ENCODE assay signal across 15 cellular contexts in the genomic region with DNA sequence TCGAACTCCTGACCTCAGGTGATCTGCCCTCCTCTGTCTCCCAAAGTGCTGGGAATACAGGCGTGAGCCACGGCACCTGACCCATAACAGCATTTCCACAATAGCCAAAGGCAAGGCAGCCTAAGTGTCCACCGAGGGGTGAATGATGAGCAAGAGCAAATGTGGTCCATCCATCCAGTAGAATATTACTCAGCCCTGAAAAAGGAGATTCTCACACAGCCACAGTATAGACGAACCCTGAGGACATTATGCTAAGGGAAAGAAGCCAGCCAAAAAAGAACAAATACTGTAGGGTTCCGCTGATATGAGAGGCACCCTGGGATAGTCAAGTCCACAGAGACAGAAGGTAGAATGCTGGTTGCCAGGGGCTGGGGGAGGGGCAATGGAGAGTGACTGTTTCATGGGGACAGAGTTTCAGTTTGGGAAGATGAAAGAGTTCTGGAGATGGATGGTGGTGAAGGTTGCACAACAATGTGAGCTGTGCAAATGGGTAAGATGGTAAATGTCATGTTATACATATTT. TPM values are rescaled to one million over a fixed set of nuclear protein-coding genes. Genes with fewer than 3 reads are reported as not detected.
DNase-seq lines count a peak whose midpoint lies in the region; ATAC-seq and TF ChIP-seq lines count a peak whose summit lies in the region.
"Had no signal": no experiment of that assay in that cellular context is flagged by ENCODE, and none has a peak within 500 bp of the region (broad histone marks: within the 10 kb centered on the region; RNA-seq: fewer than 3 reads in every experiment).

No MANE protein-coding gene starts in this region.

- peaks cover 4% of the 10 kb centered on the region; the same call in 1 of the 2 replicates for H3K9me3 Mint-ChIP-seq in WTC11
- no peaks in the 10 kb centered on the region for H3K9me3 Mint-ChIP-seq in endodermal cell
- H3K9me3 Mint-ChIP-seq in mesothelial cell of epicardium, result no peaks in the 10 kb centered on the region
- H3K9me3 Mint-ChIP-seq: CD8-positive, alpha-beta T cell had no signal

- no peak overlapping the region for H3K4me3 ChIP-seq in endodermal cell (ENCODE audit: low read length)
- H3K4me3 ChIP-seq in osteoblast (ENCODE audit: insufficient read depth, low read length), result no peak overlapping the region
- H3K4me3 ChIP-seq: A549 had no signal

- H3K27ac ChIP-seq in endodermal cell (ENCODE audit: low read depth, low read length) (no peak overlapping the region), osteoblast (ENCODE audit: low read depth, low read length) (no peak overlapping the region)
- H3K27ac ChIP-seq: A549, C4-2B had no signal

- POLR2A ChIA-PET in WTC11 (lab: Charles Lee), result no interaction called here

- H3K27me3 Mint-ChIP-seq in WTC11 (ENCODE audit: low read depth) (no peaks in the 10 kb centered on the region), endodermal cell (ENCODE audit: insufficient read depth) (no peaks in the 10 kb centered on the region), mesothelial cell of epicardium (ENCODE audit: low read depth) (peaks cover 45% of the 10 kb centered on the region)

- DNase-seq in WTC11 (ENCODE audit: low spot score), result no peak
- DNase-seq in endodermal cell, result no peak
- DNase-seq in osteoblast (ENCODE audit: insufficient read length, low spot score, missing footprints), result peak; percentile 42
- DNase-seq in NK-92 treated with Interleukin-12 subunit alpha and Interleukin-12 subunit beta, amount 100 ng/mL, for 24 hours (lab: John Stamatoyannopoulos, UW), result no peak
- DNase-seq in NCI-H146 (lab: John Stamatoyannopoulos, UW), result no peak
- no peak for DNase-seq in mesothelial cell of epicardium (ENCODE audit: low spot score in 2 of 2, unreplicated experiment in 2 of 2)
- DNase-seq: BE2C; CD8-positive, alpha-beta T cell; COR-L47; DND-41; GDM1; HCEC 1CT had no signal

- ATAC-seq in WTC11, result no peak
- ATAC-seq: A549; CD8-positive, alpha-beta T cell had no signal

- H3K9me3 ChIP-seq in endodermal cell (ENCODE audit: control insufficient read depth, low read length), result no peaks in the 10 kb centered on the region
- peaks cover 3% of the 10 kb centered on the region for H3K9me3 ChIP-seq in osteoblast (ENCODE audit: low read depth, low read length)
- H3K9me3 ChIP-seq: BE2C had no signal

- H3K27me3 ChIP-seq in endodermal cell (ENCODE audit: control insufficient read depth, insufficient read depth, low read length, poor library complexity, severe bottlenecking) (no peaks in the 10 kb centered on the region), osteoblast (ENCODE audit: insufficient read depth, low read length) (peaks cover 12% of the 10 kb centered on the region)
- H3K27me3 ChIP-seq: BE2C had no signal

- TF ChIP-seq CTCF in WTC11 (IDR thresholded peaks at IDR 0.05) (no peak), endodermal cell (conservative IDR thresholded peaks at IDR 0.05) (no peak), osteoblast (IDR thresholded peaks at IDR 0.05; ENCODE audit: extremely low read depth, low read depth, low read length) (no peak), mesothelial cell of epicardium (IDR thresholded peaks at IDR 0.05; ENCODE audit: unreplicated experiment) (no peak)

- CTCF ChIA-PET in WTC11 (lab: Charles Lee), result interaction anchor here (1.8 to 3.0 kb wide), 2 partner anchors 18 to 30 kb away, joined by 11 to 35 read pairs; no protein-coding TSS in a partner anchor

- peaks cover 6% of the 10 kb centered on the region for H3K4me1 ChIP-seq in endodermal cell (ENCODE audit: control insufficient read depth, insufficient read depth, low read length)
- peaks cover 5% of the 10 kb centered on the region for H3K4me1 ChIP-seq in osteoblast (ENCODE audit: insufficient read depth, low read length)
- H3K4me1 ChIP-seq: A549, BE2C had no signal

- H3K9ac ChIP-seq in endodermal cell (ENCODE audit: extremely low read depth, low read length, poor library complexity, severe bottlenecking), result no peak overlapping the region

- WGBS in endodermal cell (ENCODE audit: insufficient coverage in 1 of 2, insufficient read length in 1 of 2), 2 experiments, result 93 to 94% methylated on average over 3 to 6 of the region's 6 CpGs

- H3K4me3 Mint-ChIP-seq in WTC11 (no peak overlapping the region), endodermal cell (no peak overlapping the region), mesothelial cell of epicardium (no peak overlapping the region)
- H3K4me3 Mint-ChIP-seq: CD8-positive, alpha-beta T cell had no signal

- no peak overlapping the region for H2AFZ ChIP-seq in osteoblast (ENCODE audit: low read length)

- H3K36me3 ChIP-seq in endodermal cell (ENCODE audit: control insufficient read depth, insufficient read depth, low read length), result no peaks in the 10 kb centered on the region
- no peaks in the 10 kb centered on the region for H3K36me3 ChIP-seq in osteoblast (ENCODE audit: insufficient read depth, low read length)
- H3K36me3 ChIP-seq: BE2C had no signal

- H3K36me3 Mint-ChIP-seq in WTC11 (peaks cover 3% of the 10 kb centered on the region; the same call in 1 of the 2 replicates), endodermal cell (ENCODE audit: low read depth) (peaks cover 2% of the 10 kb centered on the region), mesothelial cell of epicardium (no peaks in the 10 kb centered on the region)
- H3K36me3 Mint-ChIP-seq: CD8-positive, alpha-beta T cell had no signal

- peak overlapping the region; percentile 95 for H3K27ac Mint-ChIP-seq in WTC11
- H3K27ac Mint-ChIP-seq in endodermal cell, result peak overlapping the region; percentile 92
- no peak overlapping the region for H3K27ac Mint-ChIP-seq in mesothelial cell of epicardium
- H3K27ac Mint-ChIP-seq: CD8-positive, alpha-beta T cell had no signal

- H3K4me2 ChIP-seq in osteoblast (ENCODE audit: insufficient read depth, low read length), result no peak overlapping the region
- H3K4me2 ChIP-seq: A549 had no signal

- H3K4me1 Mint-ChIP-seq in WTC11, result peaks cover 35% of the 10 kb centered on the region
- peaks cover 23% of the 10 kb centered on the region for H3K4me1 Mint-ChIP-seq in endodermal cell
- peaks cover 9% of the 10 kb centered on the region for H3K4me1 Mint-ChIP-seq in mesothelial cell of epicardium

- H4K20me1 ChIP-seq in osteoblast (ENCODE audit: insufficient read depth, low read length), result no peaks in the 10 kb centered on the region

- no peaks in the 10 kb centered on the region for H3K79me2 ChIP-seq in osteoblast (ENCODE audit: insufficient read depth, low read length)

TF ChIP-seq in WTC11, 78 proteins besides CTCF, POLR2A, EP300 and RAD21:
- TF ChIP-seq HMGA2 (CRISPR knock-in tag; IDR thresholded peaks at IDR 0.05) (no peak), GTF2I (CRISPR knock-in tag; conservative IDR thresholded peaks at IDR 0.05) (0 out of 2 replicates have a peak, but pooled peaks have one; percentile 43), ESRRA (CRISPR knock-in tag; IDR thresholded peaks at IDR 0.05; ENCODE audit: borderline replicate concordance) (no peak), FOXJ3 (CRISPR knock-in tag; IDR thresholded peaks at IDR 0.05; ENCODE audit: borderline replicate concordance) (no peak), NR2C2 (CRISPR knock-in tag; IDR thresholded peaks at IDR 0.05) (no peak), TEAD1 (CRISPR knock-in tag; IDR thresholded peaks at IDR 0.05) (no peak), NR1H2 (CRISPR knock-in tag; IDR thresholded peaks at IDR 0.05) (no peak)

RNA-seq across cellular contexts. Expression of a gene that starts 7.0 kb away (rescaled TPM):
- total RNA-seq in WTC11 (2021) (35.9 to 50.9 TPM (median 36.0 TPM) in 3 replicates), endodermal cell (10 to 100 TPM; 16.7 to 41.2 TPM), osteoblast (under 0.01 TPM in 1 of 2 replicates, not detected in the other), mesothelial cell of epicardium (18.3 to 19.5 TPM (median 18.9 TPM) in 3 replicates)
- polyA plus RNA-seq in endodermal cell (2013, experiment 1 of 2), result 4.3 TPM
- polyA plus RNA-seq in endodermal cell (2013, experiment 2 of 2), result 4.6 TPM
- polyA plus RNA-seq: AG04450 had no signal

Comparison
In these comparisons a context has a peak if more than half of its experiments do, and no peak if none do; other contexts are left out.
1. RNA of a gene that starts 7.0 kb away (total RNA-seq): 35.9 to 50.9 TPM in WTC11, 16.7 to 41.2 TPM in endodermal cell and 18.3 to 19.5 TPM in mesothelial cell of epicardium; under 0.01 TPM in osteoblast; every median in the first group is over 10 times any median in the second.